In the genomic region with DNA sequence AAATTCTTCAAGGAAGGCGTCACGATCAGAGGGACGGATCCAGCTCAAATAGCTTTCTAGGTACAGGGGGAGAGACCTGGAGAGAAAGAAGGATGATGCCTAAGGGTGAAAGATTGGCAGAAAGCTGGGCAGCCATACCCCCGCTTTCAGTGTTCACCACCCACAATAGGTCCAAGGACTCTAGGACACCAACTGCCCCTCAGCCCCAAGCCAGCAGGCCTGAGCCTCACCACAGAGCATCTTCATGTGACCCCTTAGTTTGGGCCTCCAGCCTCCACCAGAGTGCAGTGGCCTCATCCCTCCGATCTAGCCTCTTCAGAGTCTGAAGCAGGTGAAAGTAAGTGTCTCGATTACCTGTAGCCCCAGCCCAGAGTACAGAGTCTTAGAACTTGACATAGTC, we compare ENCODE assay signal across 15 cellular contexts.
"Had no signal": no experiment of that assay in that cellular context is flagged by ENCODE, and none has a peak within 500 bp of the region (broad histone marks: within the 10 kb centered on the region; RNA-seq: fewer than 3 reads in every experiment).

No MANE protein-coding gene starts in this region.

- DNase-seq: activated CD4-positive, alpha-beta T cell treated with anti-CD3 and anti-CD28 coated beads, Interleukin-2, amount 10 ng/mL, durations not matched to agents 24 days and 14 days; activated CD4-positive, CD25-positive, alpha-beta regulatory T cell; activated effector memory CD4-positive, alpha-beta T cell treated with Interleukin-2 at 50 U/mL for 16 hours; anterior cingulate cortex; cortex of kidney; effector CD4-positive, alpha-beta T cell; foreskin fibroblast; hippocampal formation; kidney; left lung; mammary epithelial cell; naive thymus-derived CD8-positive, alpha-beta T cell; thyroid gland had no signal

- ATAC-seq: left lung; naive thymus-derived CD8-positive, alpha-beta T cell; stimulated activated memory B cell treated with anti-CD40 and anti-IgM and Interleukin-4, amounts not matched to agents 10 μg/mL and 1 μg/mL and 100 μg/mL, for 72 hours had no signal

- H3K27me3 Mint-ChIP-seq: activated CD4-positive, alpha-beta T cell treated with anti-CD3 and anti-CD28 coated beads, Interleukin-2, amount 10 ng/mL, durations not matched to agents 24 days and 14 days; activated naive CD8-positive, alpha-beta T cell; naive thymus-derived CD8-positive, alpha-beta T cell; stimulated activated memory B cell treated with anti-CD40 and anti-IgM and Interleukin-4, amounts not matched to agents 10 μg/mL and 1 μg/mL and 100 μg/mL, for 72 hours had no signal

- H3K9me3 Mint-ChIP-seq: activated CD4-positive, alpha-beta T cell treated with anti-CD3 and anti-CD28 coated beads, Interleukin-2, amount 10 ng/mL, durations not matched to agents 24 days and 14 days; naive thymus-derived CD8-positive, alpha-beta T cell; stimulated activated memory B cell treated with anti-CD40 and anti-IgM and Interleukin-4, amounts not matched to agents 10 μg/mL and 1 μg/mL and 100 μg/mL, for 72 hours had no signal

- H3K36me3 Mint-ChIP-seq: activated naive CD8-positive, alpha-beta T cell had no signal

- H3K27ac Mint-ChIP-seq: stimulated activated memory B cell treated with anti-CD40 and anti-IgM and Interleukin-4, amounts not matched to agents 10 μg/mL and 1 μg/mL and 100 μg/mL, for 72 hours had no signal

- H3K4me3 Mint-ChIP-seq: activated CD4-positive, alpha-beta T cell treated with anti-CD3 and anti-CD28 coated beads, Interleukin-2, amount 10 ng/mL, durations not matched to agents 24 days and 14 days; stimulated activated memory B cell treated with anti-CD40 and anti-IgM and Interleukin-4, amounts not matched to agents 10 μg/mL and 1 μg/mL and 100 μg/mL, for 72 hours had no signal
